Comparison of ENCODE assay signal across 9 cellular contexts in the genomic region with DNA sequence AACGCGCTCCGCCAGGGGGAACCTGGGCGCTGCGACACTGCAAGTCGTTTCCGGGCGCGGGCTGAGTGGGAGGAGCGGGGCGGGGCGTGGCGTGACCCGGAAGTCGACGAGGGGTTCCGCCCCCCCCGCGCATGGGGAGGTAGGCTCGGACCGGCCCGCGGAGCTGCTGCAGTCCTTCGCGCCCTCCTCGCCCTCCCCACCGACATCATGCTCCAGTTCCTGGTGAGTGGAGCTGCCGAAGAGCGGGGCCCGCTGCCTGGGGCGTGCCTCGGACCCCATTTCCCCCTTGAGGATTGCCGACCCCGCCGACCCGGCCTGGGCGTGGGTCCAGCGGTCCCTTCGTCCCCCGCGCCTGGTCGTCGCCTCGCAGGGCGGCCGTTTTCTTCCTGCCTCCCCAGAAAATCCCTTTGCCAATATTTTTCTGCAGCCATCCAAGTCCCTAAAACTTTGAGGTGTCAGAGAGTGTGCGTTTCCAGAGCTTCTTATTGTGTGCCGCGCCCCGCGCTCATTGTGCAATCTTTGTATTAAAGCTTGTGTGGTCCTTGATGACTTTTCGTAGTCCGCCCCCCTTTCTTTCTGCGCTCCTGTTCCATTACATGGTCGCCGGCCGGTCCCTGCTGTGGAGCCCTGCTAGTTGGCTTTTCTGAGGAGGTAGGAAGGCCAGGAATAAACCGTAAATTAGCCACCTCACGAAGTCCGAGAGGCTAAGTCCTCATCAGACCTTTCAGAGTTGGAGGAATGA. TPM values are rescaled to one million over a fixed set of nuclear protein-coding genes. Genes with fewer than 3 reads are reported as not detected.
DNase-seq lines count a peak whose midpoint lies in the region; ATAC-seq, FAIRE-seq and TF ChIP-seq lines count a peak whose summit lies in the region.
"Had no signal": no experiment of that assay in that cellular context is flagged by ENCODE, and none has a peak within 500 bp of the region (broad histone marks: within the 10 kb centered on the region; RNA-seq: fewer than 3 reads in every experiment).

TSS of gene STMP1 (plus strand) at position 142 of the 742 bp plus-strand sequence.

- TF ChIP-seq CTCF in AG09309 (IDR thresholded peaks at IDR 0.05; ENCODE audit: control insufficient read depth, insufficient read depth, low read depth, low read length, missing control alignments) = peak; percentile 68
- TF ChIP-seq CTCF in WTC11 (IDR thresholded peaks at IDR 0.05) = peak; percentile 54
- peak; percentile 79 for TF ChIP-seq CTCF in bronchial epithelial cell (IDR thresholded peaks at IDR 0.05; ENCODE audit: insufficient read depth, low read length, severe bottlenecking)
- TF ChIP-seq CTCF in smooth muscle cell (IDR thresholded peaks at IDR 0.05; ENCODE audit: borderline replicate concordance, insufficient read depth, poor library complexity, severe bottlenecking) = peak; percentile 60

- POLR2A ChIA-PET in WTC11 (lab: Charles Lee) = interaction anchor here (0.5 to 1.1 kb wide), 4 partner anchors 10 to 30 kb away, joined by 3 to 4 read pairs (median 4); no protein-coding TSS in a partner anchor

- peak within 1 kb of the TSS; percentile 99 for H3K27ac Mint-ChIP-seq in WTC11

- H3K36me3 ChIP-seq in bronchial epithelial cell (ENCODE audit: control insufficient read depth, insufficient read depth, low read length) (no peaks in the 10 kb centered on the region), smooth muscle cell (ENCODE audit: low read depth) (no peaks in the 10 kb centered on the region)

- FAIRE-seq in bronchial epithelial cell (lab: Jason Lieb, UNC) = no peak
- FAIRE-seq: TTC549 had no signal

- 1% methylated on average over 59 of the region's 60 CpGs for WGBS in smooth muscle cell (ENCODE audit: low lambda C conversion rate)

- CTCF ChIA-PET in WTC11 (lab: Charles Lee) = interaction anchor here (0.6 to 2.2 kb wide), 15 partner anchors 11 to 499 kb away, joined by 3 to 24 read pairs (median 4); no protein-coding TSS in a partner anchor

- peak within 1 kb of the TSS; percentile 98 for H3K9ac ChIP-seq in smooth muscle cell (ENCODE audit: low read depth)

- H3K79me2 ChIP-seq in smooth muscle cell (ENCODE audit: low read depth) = peaks cover 44% of the 10 kb centered on the region

- peaks cover 3% of the 10 kb centered on the region; the same call in 1 of the 2 replicates for H3K9me3 Mint-ChIP-seq in WTC11

- peaks cover 6% of the 10 kb centered on the region for H3F3A ChIP-seq in smooth muscle cell (ENCODE audit: low read depth)

- peak within 1 kb of the TSS; percentile 99 for H3K4me3 Mint-ChIP-seq in WTC11

- peak within 1 kb of the TSS; percentile 96 for H2AFZ ChIP-seq in smooth muscle cell (ENCODE audit: low read depth)

- H3K9me3 ChIP-seq in smooth muscle cell (replicated peaks; ENCODE audit: low read depth) = no peaks in the 10 kb centered on the region

- peak within 1 kb of the TSS; percentile 82 for H3K4me3 ChIP-seq in AG09309 (ENCODE audit: control insufficient read depth, low read depth, low read length)
- H3K4me3 ChIP-seq in bronchial epithelial cell (ENCODE audit: low read depth, low read length) = peak within 1 kb of the TSS; percentile 96
- peak within 1 kb of the TSS; percentile 96 for H3K4me3 ChIP-seq in smooth muscle cell

- no peaks in the 10 kb centered on the region for H4K20me1 ChIP-seq in smooth muscle cell (ENCODE audit: low read depth)

- H3K4me1 ChIP-seq in smooth muscle cell (ENCODE audit: low read depth) = peaks cover 9% of the 10 kb centered on the region

- H3K27me3 ChIP-seq in bronchial epithelial cell (ENCODE audit: control insufficient read depth, insufficient read depth, low read length) = no peaks in the 10 kb centered on the region
- no peaks in the 10 kb centered on the region for H3K27me3 ChIP-seq in smooth muscle cell (ENCODE audit: low read depth)

- H3K27ac ChIP-seq in smooth muscle cell (ENCODE audit: low read depth) = peak within 1 kb of the TSS; percentile 97

- H3K4me1 Mint-ChIP-seq in WTC11 = peaks cover 17% of the 10 kb centered on the region

- DNase-seq in AG09309 (ENCODE audit: low read depth) = peak; percentile 87
- DNase-seq in NCI-H2227 (lab: John Stamatoyannopoulos, UW; ENCODE audit: unreplicated experiment) = peak; percentile 98
- DNase-seq in WTC11 (ENCODE audit: low spot score) = peak; percentile 98
- DNase-seq in bronchial epithelial cell (ENCODE audit: low read depth) = peak; percentile 77
- DNase-seq in iPS-NIHi7 (ENCODE audit: extremely low spot score) = peak; percentile 97
- DNase-seq in smooth muscle cell (lab: John Stamatoyannopoulos, UW; ENCODE audit: unreplicated experiment) = peak; percentile 90

- ATAC-seq in GM18909 (IDR thresholded peaks at IDR 0.05; ENCODE audit: poor library complexity, unreplicated experiment) = peak; percentile 97
- ATAC-seq in HG03159 (IDR thresholded peaks at IDR 0.05; ENCODE audit: unreplicated experiment) = peak; percentile 98
- peak; percentile 94 for ATAC-seq in WTC11

- no peaks in the 10 kb centered on the region for H3K27me3 Mint-ChIP-seq in WTC11 (ENCODE audit: low read depth)

- H3K36me3 Mint-ChIP-seq in WTC11 = peaks cover 4% of the 10 kb centered on the region; the same call in 1 of the 2 replicates

- H3K4me2 ChIP-seq in smooth muscle cell = peak within 1 kb of the TSS; percentile 97

TF ChIP-seq in WTC11, 78 proteins besides CTCF, POLR2A, EP300 and RAD21 (continues in another document):
- TF ChIP-seq, protein P1, sequence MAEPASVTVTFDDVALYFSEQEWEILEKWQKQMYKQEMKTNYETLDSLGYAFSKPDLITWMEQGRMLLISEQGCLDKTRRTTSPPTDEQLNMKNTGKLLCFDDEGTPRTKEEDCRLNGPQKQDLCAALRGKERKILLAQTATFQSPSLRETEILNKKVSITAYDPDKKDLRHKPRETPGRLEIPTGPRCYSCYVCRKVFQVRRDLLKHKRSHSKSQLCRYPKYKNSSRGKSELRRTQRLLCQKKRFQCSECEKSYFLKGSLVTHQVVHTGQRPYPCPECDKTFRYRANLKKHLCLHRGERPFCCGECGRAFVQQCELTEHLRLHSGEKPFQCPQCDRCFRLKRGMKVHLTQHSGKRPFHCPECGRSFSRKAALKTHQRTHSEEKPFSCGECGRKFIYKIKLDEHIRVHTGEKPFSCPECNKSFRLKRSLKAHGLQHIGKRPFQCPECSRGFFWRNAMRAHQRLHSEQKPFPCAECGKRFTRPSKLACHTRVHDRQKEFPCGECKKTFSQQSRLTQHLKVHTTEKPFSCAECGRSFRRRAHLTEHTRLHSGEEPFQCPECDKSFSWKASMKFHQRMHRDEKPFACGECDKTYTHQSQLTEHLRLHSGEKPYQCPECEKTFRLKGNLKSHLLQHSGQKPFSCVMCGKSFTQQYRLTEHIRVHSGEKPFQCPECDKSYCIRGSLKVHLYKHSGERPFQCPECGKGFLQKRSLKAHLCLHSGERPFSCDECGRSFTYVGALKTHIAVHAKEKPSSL (CRISPR knock-in tag; conservative IDR thresholded peaks at IDR 0.05) = no peak
- TF ChIP-seq TEAD4 (CRISPR knock-in tag; IDR thresholded peaks at IDR 0.05) (no peak), OVOL2 (CRISPR knock-in tag; IDR thresholded peaks at IDR 0.05; ENCODE audit: borderline replicate concordance) (no peak), ZNF121 (CRISPR knock-in tag; IDR thresholded peaks at IDR 0.05) (0 out of 2 replicates have a peak, but pooled peaks have one; percentile 2)
- TF ChIP-seq, protein P2, sequence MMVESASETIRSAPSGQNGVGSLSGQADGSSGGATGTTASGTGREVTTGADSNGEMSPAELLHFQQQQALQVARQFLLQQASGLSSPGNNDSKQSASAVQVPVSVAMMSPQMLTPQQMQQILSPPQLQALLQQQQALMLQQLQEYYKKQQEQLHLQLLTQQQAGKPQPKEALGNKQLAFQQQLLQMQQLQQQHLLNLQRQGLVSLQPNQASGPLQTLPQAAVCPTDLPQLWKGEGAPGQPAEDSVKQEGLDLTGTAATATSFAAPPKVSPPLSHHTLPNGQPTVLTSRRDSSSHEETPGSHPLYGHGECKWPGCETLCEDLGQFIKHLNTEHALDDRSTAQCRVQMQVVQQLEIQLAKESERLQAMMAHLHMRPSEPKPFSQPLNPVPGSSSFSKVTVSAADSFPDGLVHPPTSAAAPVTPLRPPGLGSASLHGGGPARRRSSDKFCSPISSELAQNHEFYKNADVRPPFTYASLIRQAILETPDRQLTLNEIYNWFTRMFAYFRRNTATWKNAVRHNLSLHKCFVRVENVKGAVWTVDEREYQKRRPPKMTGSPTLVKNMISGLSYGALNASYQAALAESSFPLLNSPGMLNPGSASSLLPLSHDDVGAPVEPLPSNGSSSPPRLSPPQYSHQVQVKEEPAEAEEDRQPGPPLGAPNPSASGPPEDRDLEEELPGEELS (CRISPR knock-in tag; IDR thresholded peaks at IDR 0.05) = peak; percentile 74; the same call in 1 of the 2 replicates
- TF ChIP-seq, protein P3, sequence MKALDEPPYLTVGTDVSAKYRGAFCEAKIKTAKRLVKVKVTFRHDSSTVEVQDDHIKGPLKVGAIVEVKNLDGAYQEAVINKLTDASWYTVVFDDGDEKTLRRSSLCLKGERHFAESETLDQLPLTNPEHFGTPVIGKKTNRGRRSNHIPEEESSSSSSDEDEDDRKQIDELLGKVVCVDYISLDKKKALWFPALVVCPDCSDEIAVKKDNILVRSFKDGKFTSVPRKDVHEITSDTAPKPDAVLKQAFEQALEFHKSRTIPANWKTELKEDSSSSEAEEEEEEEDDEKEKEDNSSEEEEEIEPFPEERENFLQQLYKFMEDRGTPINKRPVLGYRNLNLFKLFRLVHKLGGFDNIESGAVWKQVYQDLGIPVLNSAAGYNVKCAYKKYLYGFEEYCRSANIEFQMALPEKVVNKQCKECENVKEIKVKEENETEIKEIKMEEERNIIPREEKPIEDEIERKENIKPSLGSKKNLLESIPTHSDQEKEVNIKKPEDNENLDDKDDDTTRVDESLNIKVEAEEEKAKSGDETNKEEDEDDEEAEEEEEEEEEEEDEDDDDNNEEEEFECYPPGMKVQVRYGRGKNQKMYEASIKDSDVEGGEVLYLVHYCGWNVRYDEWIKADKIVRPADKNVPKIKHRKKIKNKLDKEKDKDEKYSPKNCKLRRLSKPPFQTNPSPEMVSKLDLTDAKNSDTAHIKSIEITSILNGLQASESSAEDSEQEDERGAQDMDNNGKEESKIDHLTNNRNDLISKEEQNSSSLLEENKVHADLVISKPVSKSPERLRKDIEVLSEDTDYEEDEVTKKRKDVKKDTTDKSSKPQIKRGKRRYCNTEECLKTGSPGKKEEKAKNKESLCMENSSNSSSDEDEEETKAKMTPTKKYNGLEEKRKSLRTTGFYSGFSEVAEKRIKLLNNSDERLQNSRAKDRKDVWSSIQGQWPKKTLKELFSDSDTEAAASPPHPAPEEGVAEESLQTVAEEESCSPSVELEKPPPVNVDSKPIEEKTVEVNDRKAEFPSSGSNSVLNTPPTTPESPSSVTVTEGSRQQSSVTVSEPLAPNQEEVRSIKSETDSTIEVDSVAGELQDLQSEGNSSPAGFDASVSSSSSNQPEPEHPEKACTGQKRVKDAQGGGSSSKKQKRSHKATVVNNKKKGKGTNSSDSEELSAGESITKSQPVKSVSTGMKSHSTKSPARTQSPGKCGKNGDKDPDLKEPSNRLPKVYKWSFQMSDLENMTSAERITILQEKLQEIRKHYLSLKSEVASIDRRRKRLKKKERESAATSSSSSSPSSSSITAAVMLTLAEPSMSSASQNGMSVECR (CRISPR knock-in tag; IDR thresholded peaks at IDR 0.05; ENCODE audit: borderline replicate concordance) = peak; percentile 78; the same call in 1 of the 2 replicates

RNA-seq across cellular contexts. Expression of gene STMP1, which starts in this region (rescaled TPM):
- total RNA-seq in WTC11 (2021) (26.1 to 31.6 TPM (median 30.4 TPM) in 3 replicates), bronchial epithelial cell (7.4 and 11.5 TPM in 2 replicates), smooth muscle cell (26.6 and 28.7 TPM in 2 replicates)
- 72.1 and 76.8 TPM in 2 replicates for polyA plus RNA-seq in smooth muscle cell

Comparison
In these comparisons a context has a peak if more than half of its experiments do, and no peak if none do; other contexts are left out.
1. Peak in every context shown above with its lines: DNase-seq, ATAC-seq, H3K4me3 ChIP-seq and H3K27ac ChIP-seq.